In genomic region chr15:66651913-66652642, GRCh38 we compare ENCODE assay signal across 19 cellular contexts.
"Had no signal": no experiment of that assay in that cellular context is flagged by ENCODE, and none has a peak within 500 bp of the region (broad histone marks: within the 10 kb centered on the region; RNA-seq: fewer than 3 reads in every experiment).

No MANE protein-coding gene starts in this region.

- H3K4me3 ChIP-seq: left ventricle myocardium inferior, ovary, tibial artery had no signal

- H3K27ac ChIP-seq: left ventricle myocardium inferior, ovary, tibial artery had no signal

- H3K4me3 Mint-ChIP-seq: activated CD8-positive, alpha-beta T cell treated with anti-CD3 and anti-CD28 coated beads for 36 hours; activated naive CD8-positive, alpha-beta T cell; activated T-cell treated with anti-CD3 and anti-CD28 coated beads, Interleukin-2, amount 50 U/mL, for 72 hours; brain; memory B cell; neural crest cell; WTC11 had no signal

- H3K27me3 ChIP-seq: ovary, tibial artery had no signal

- H3K27me3 Mint-ChIP-seq: activated naive CD8-positive, alpha-beta T cell had no signal

- H3K9me3 ChIP-seq: left ventricle myocardium inferior, ovary, tibial artery had no signal

- H3K36me3 ChIP-seq: left ventricle myocardium inferior, ovary, tibial artery had no signal

- H3K36me3 Mint-ChIP-seq: activated naive CD8-positive, alpha-beta T cell; brain; memory B cell; WTC11 had no signal

- H3K9me3 Mint-ChIP-seq: activated CD8-positive, alpha-beta T cell treated with anti-CD3 and anti-CD28 coated beads for 36 hours; activated T-cell treated with anti-CD3 and anti-CD28 coated beads, Interleukin-2, amount 50 U/mL, for 72 hours; memory B cell; neural crest cell; WTC11 had no signal

- H3K4me1 Mint-ChIP-seq: memory B cell had no signal

- DNase-seq: activated CD4-positive, alpha-beta T cell treated with anti-CD3 and anti-CD28 coated beads for 4 hours; activated CD8-positive, alpha-beta memory T cell treated with anti-CD3 and anti-CD28 coated beads, Interleukin-2, amount 50 U/mL, for 48 hours; activated CD8-positive, alpha-beta T cell treated with anti-CD3 and anti-CD28 coated beads for 36 hours; activated gamma-delta T cell; activated T-cell treated with anti-CD3 and anti-CD28 coated beads, Interleukin-2, amount 50 U/mL, for 72 hours; effector CD8-positive, alpha-beta T cell; foreskin fibroblast; hypothalamus; kidney; left ventricle myocardium inferior; ovary; stimulated activated CD4-positive, alpha-beta T cell treated with anti-CD3 and anti-CD28 coated beads, Interleukin-1b, Interleukin-23, amount 100 ng/mL, for 48 hours; T-helper 2 cell; tibial artery had no signal

- ATAC-seq: activated CD8-positive, alpha-beta T cell treated with anti-CD3 and anti-CD28 coated beads for 36 hours; activated T-cell treated with anti-CD3 and anti-CD28 coated beads, Interleukin-2, amount 50 U/mL, for 72 hours; WTC11 had no signal

- H3K27ac Mint-ChIP-seq: activated CD8-positive, alpha-beta T cell treated with anti-CD3 and anti-CD28 coated beads for 36 hours; activated naive CD8-positive, alpha-beta T cell; activated T-cell treated with anti-CD3 and anti-CD28 coated beads, Interleukin-2, amount 50 U/mL, for 72 hours; memory B cell; WTC11 had no signal
